ENCODE assay signal across 6 cellular contexts in genomic region chr9:136721339-136722092, GRCh38. TPM values are rescaled to one million over a fixed set of nuclear protein-coding genes. Genes with fewer than 3 reads are reported as not detected.
DNase-seq lines count a peak whose midpoint lies in the region; TF ChIP-seq lines count a peak whose summit lies in the region.

No MANE protein-coding gene starts in this region.

- H2BK120ac ChIP-seq in mesendoderm (ENCODE audit: low read depth, low read length): no peak overlapping the region

- no peaks in the 10 kb centered on the region for H3K27me3 ChIP-seq in smooth muscle cell (ENCODE audit: low read depth)
- H3K27me3 ChIP-seq in mesendoderm (ENCODE audit: insufficient read depth, low read length, poor library complexity): no peaks in the 10 kb centered on the region

- H4K20me1 ChIP-seq in smooth muscle cell (ENCODE audit: low read depth): peaks cover 86% of the 10 kb centered on the region

- H3K9ac ChIP-seq in smooth muscle cell (ENCODE audit: low read depth) (no peak overlapping the region), mesendoderm (ENCODE audit: low read length) (no peak overlapping the region)

- H3K27ac ChIP-seq in smooth muscle cell (ENCODE audit: low read depth) (no peak overlapping the region), mesendoderm (ENCODE audit: low read depth, low read length) (no peak overlapping the region)

- no peak overlapping the region for H3K18ac ChIP-seq in mesendoderm (ENCODE audit: low read length)

- H3K79me2 ChIP-seq in smooth muscle cell (ENCODE audit: low read depth) (peaks cover under 1% of the 10 kb centered on the region), mesendoderm (ENCODE audit: control insufficient read depth, insufficient read depth, low read length) (peaks cover 13% of the 10 kb centered on the region)

- H3K4me2 ChIP-seq in smooth muscle cell: no peak overlapping the region
- H3K4me2 ChIP-seq in mesendoderm (ENCODE audit: low read length): no peak overlapping the region

- H3F3A ChIP-seq in smooth muscle cell (ENCODE audit: low read depth): no peaks in the 10 kb centered on the region

- no peak overlapping the region for H2BK15ac ChIP-seq in mesendoderm (replicated peaks; ENCODE audit: low read depth)

- H3K79me1 ChIP-seq in mesendoderm (ENCODE audit: low read length): peaks cover 13% of the 10 kb centered on the region

- H3K36me3 ChIP-seq in smooth muscle cell (ENCODE audit: low read depth) (no peaks in the 10 kb centered on the region), mesendoderm (ENCODE audit: control insufficient read depth, insufficient read depth, low read length) (peaks cover 14% of the 10 kb centered on the region)

- DNase-seq in AG10803 (ENCODE audit: low read depth) (peak; percentile 34), LHCN-M2 (ENCODE audit: low read depth) (peak; percentile 51), fibroblast of pulmonary artery (ENCODE audit: low read depth) (peak; percentile 74), HuH-7 (ENCODE audit: low spot score) (no peak), smooth muscle cell (lab: John Stamatoyannopoulos, UW; ENCODE audit: unreplicated experiment) (no peak), mesendoderm (no peak)

- WGBS in smooth muscle cell (ENCODE audit: low lambda C conversion rate): 88% methylated on average over 30 of the region's 30 CpGs
- WGBS in mesendoderm (ENCODE audit: extremely low coverage, insufficient coverage, low lambda C conversion rate): no CpG with 5 or more reads among the region's 30 CpGs

- H3K4me1 ChIP-seq in smooth muscle cell (ENCODE audit: low read depth) (peaks cover 9% of the 10 kb centered on the region), mesendoderm (ENCODE audit: control insufficient read depth, low read depth, low read length) (peaks cover 3% of the 10 kb centered on the region)

- H3K23ac ChIP-seq in mesendoderm (ENCODE audit: low read length): no peak overlapping the region

- no peak for TF ChIP-seq CTCF in AG10803 (conservative IDR thresholded peaks at IDR 0.05; ENCODE audit: low read length)
- TF ChIP-seq CTCF in fibroblast of pulmonary artery (IDR thresholded peaks at IDR 0.05; ENCODE audit: low read length, missing control alignments): no peak
- TF ChIP-seq CTCF in smooth muscle cell (IDR thresholded peaks at IDR 0.05; ENCODE audit: borderline replicate concordance, insufficient read depth, poor library complexity, severe bottlenecking): no peak

- no peak overlapping the region for H4K8ac ChIP-seq in mesendoderm (ENCODE audit: low read depth, low read length)

- H2AK5ac ChIP-seq in mesendoderm (ENCODE audit: low read length): no peak overlapping the region

- H3K9me3 ChIP-seq in smooth muscle cell (replicated peaks; ENCODE audit: low read depth): no peaks in the 10 kb centered on the region

- H2BK5ac ChIP-seq in mesendoderm (ENCODE audit: low read length): no peak overlapping the region

- H2AFZ ChIP-seq in smooth muscle cell (ENCODE audit: low read depth): no peak overlapping the region

- no peak overlapping the region for H3K4ac ChIP-seq in mesendoderm (ENCODE audit: low read depth, low read length)

- H4K5ac ChIP-seq in mesendoderm (ENCODE audit: low read length): no peak overlapping the region

- H3K56ac ChIP-seq in mesendoderm (ENCODE audit: low read length): no peak overlapping the region

- H3K4me3 ChIP-seq in AG10803 (ENCODE audit: low read length) (no peak overlapping the region), fibroblast of pulmonary artery (replicated peaks; ENCODE audit: low read depth, low read length) (no peak overlapping the region), smooth muscle cell (no peak overlapping the region), mesendoderm (ENCODE audit: low read length) (no peak overlapping the region)

RNA-seq across cellular contexts. Expression of gene DIPK1B, which starts 9.1 kb away (rescaled TPM):
- total RNA-seq in LHCN-M2 (2014; rRNA removed): 0.77 TPM in 1 of 2 replicates, not detected in the other
- 0.21 TPM for polyA plus RNA-seq in LHCN-M2 (2012)
- total RNA-seq in smooth muscle cell: 14.6 and 25.5 TPM in 2 replicates
- 57.8 and 58.5 TPM in 2 replicates for polyA plus RNA-seq in smooth muscle cell
- polyA plus RNA-seq in mesendoderm (2013, experiment 1 of 2): 17.8 TPM
- polyA plus RNA-seq in mesendoderm (2013, experiment 2 of 2): 18.1 TPM

RNA-seq across cellular contexts. Expression of gene LCN10, which starts 21.2 kb away (rescaled TPM):
- total RNA-seq in LHCN-M2 (2014; rRNA removed): not detected in 2 replicates
- not detected for polyA plus RNA-seq in LHCN-M2 (2012)
- not detected in 2 replicates for total RNA-seq in smooth muscle cell
- polyA plus RNA-seq in smooth muscle cell: not detected in 2 replicates
- polyA plus RNA-seq in mesendoderm (2013, experiment 1 of 2): 0.27 TPM
- polyA plus RNA-seq in mesendoderm (2013, experiment 2 of 2): 0.59 TPM

RNA-seq across cellular contexts. Expression of gene LCN6, which starts 26.8 kb away (rescaled TPM):
- not detected in 2 replicates for total RNA-seq in LHCN-M2 (2014; rRNA removed)
- polyA plus RNA-seq in LHCN-M2 (2012): not detected
- total RNA-seq in smooth muscle cell: not detected in 2 replicates
- polyA plus RNA-seq in smooth muscle cell: not detected in 2 replicates
- not detected for polyA plus RNA-seq in mesendoderm (2013, experiment 1 of 2)
- not detected for polyA plus RNA-seq in mesendoderm (2013, experiment 2 of 2)

RNA-seq across cellular contexts. Expression of gene AGPAT2, which starts 34.3 kb away (rescaled TPM):
- 36.2 and 40.2 TPM in 2 replicates for total RNA-seq in LHCN-M2 (2014; rRNA removed)
- polyA plus RNA-seq in LHCN-M2 (2012): 33.0 TPM
- total RNA-seq in smooth muscle cell: 42.9 and 48.6 TPM in 2 replicates
- polyA plus RNA-seq in smooth muscle cell: 105 and 122 TPM in 2 replicates
- polyA plus RNA-seq in mesendoderm (2013, experiment 1 of 2): 14.1 TPM
- 14.3 TPM for polyA plus RNA-seq in mesendoderm (2013, experiment 2 of 2)

RNA-seq across cellular contexts. Expression of gene LCN8, which starts 36.5 kb away (rescaled TPM):
- not detected in 2 replicates for total RNA-seq in LHCN-M2 (2014; rRNA removed)
- polyA plus RNA-seq in LHCN-M2 (2012): not detected
- total RNA-seq in smooth muscle cell: not detected in 2 replicates
- not detected in 2 replicates for polyA plus RNA-seq in smooth muscle cell
- not detected for polyA plus RNA-seq in mesendoderm (2013, experiment 1 of 2)
- not detected for polyA plus RNA-seq in mesendoderm (2013, experiment 2 of 2)

Comparison
In these comparisons a context has a peak if more than half of its experiments do, and no peak if none do; other contexts are left out.
1. DNase-seq: peak in AG10803 (single experiment), LHCN-M2 (single experiment) and fibroblast of pulmonary artery (single experiment); none in HuH-7 (single experiment), smooth muscle cell (single experiment) and mesendoderm (single experiment).